In genomic region chr10:60810437-60811182, GRCh38 we compare ENCODE assay signal across 10 cellular contexts. TPM values are rescaled to one million over a fixed set of nuclear protein-coding genes. Genes with fewer than 3 reads are reported as not detected.
DNase-seq lines count a peak whose midpoint lies in the region; ATAC-seq, FAIRE-seq and TF ChIP-seq lines count a peak whose summit lies in the region.
"Had no signal": no experiment of that assay in that cellular context is flagged by ENCODE, and none has a peak within 500 bp of the region (broad histone marks: within the 10 kb centered on the region; RNA-seq: fewer than 3 reads in every experiment).

No MANE protein-coding gene starts in this region.

- no peak for TF ChIP-seq POLR2A in A549 (IDR thresholded peaks at IDR 0.05; ENCODE audit: low read length)

- no peak for TF ChIP-seq RAD21 in A549 (conservative IDR thresholded peaks at IDR 0.05 in 1 of 2, IDR thresholded peaks at IDR 0.05 in 1 of 2)

- CTCF ChIA-PET in A549 (lab: Yijun Ruan, JAX): interaction anchor here (1.1 to 1.5 kb wide), 4 partner anchors 13 to 473 kb away, joined by 3 to 4 read pairs (median 3); no protein-coding TSS in a partner anchor

- ATAC-seq in A549: peak; percentile 38 to 39; a peak in 2 of 6 replicates
- ATAC-seq in HG03135 (IDR thresholded peaks at IDR 0.05; ENCODE audit: unreplicated experiment): no peak

- H3K4me2 ChIP-seq in A549: no peak overlapping the region

- H3K9me3 ChIP-seq in A549: no peaks in the 10 kb centered on the region

- H3K4me3 ChIP-seq in A549 (no peak overlapping the region), fibroblast of pulmonary artery (replicated peaks; ENCODE audit: low read depth, low read length) (no peak overlapping the region)

- no peak for TF ChIP-seq CTCF in A549 (IDR thresholded peaks at IDR 0.05)
- TF ChIP-seq CTCF in fibroblast of pulmonary artery (IDR thresholded peaks at IDR 0.05; ENCODE audit: low read length, missing control alignments): no peak

- POLR2A ChIA-PET in A549 (lab: Yijun Ruan, JAX): no interaction called here

- no peak for FAIRE-seq in A549 (lab: Jason Lieb, UNC)
- FAIRE-seq: colon, H1 had no signal

- no peak for TF ChIP-seq EP300 in A549 (IDR thresholded peaks at IDR 0.05)

- peaks cover 15% of the 10 kb centered on the region; the same call in 1 of the 3 replicates for H3K4me1 ChIP-seq in A549

- WGBS in A549 (ENCODE audit: missing lambda C conversion rate): 90% methylated on average over 4 of the region's 4 CpGs

- peak in 1 of 2 experiments; percentile 9 for DNase-seq in A549 (ENCODE audit: low read depth in 1 of 2, low spot score in 1 of 2)
- DNase-seq in NCI-H69 (lab: John Stamatoyannopoulos, UW): peak; percentile 5
- peak; percentile 85 for DNase-seq in fibroblast of pulmonary artery (ENCODE audit: low read depth)
- DNase-seq in myocyte (ENCODE audit: low read depth): peak; percentile 90
- no peak for DNase-seq in cerebellum (ENCODE audit: low spot score)
- DNase-seq in ecto neural progenitor cell (ENCODE audit: low spot score): no peak
- DNase-seq in Kasumi-1 (lab: John Stamatoyannopoulos, UW): no peak

- 0 out of 6 replicates have a peak overlapping the region, but pooled peaks of 1 of the 2 experiments have one; percentile 36 for H3K27ac ChIP-seq in A549

TF ChIP-seq in A549, 52 proteins besides CTCF, POLR2A, EP300 and RAD21:
- TF ChIP-seq FOXS1 (CRISPR knock-in tag; IDR thresholded peaks at IDR 0.05) (no peak), RARB (CRISPR knock-in tag; IDR thresholded peaks at IDR 0.05) (no peak), RFX5 (IDR thresholded peaks at IDR 0.05) (no peak), BCL3 (IDR thresholded peaks at IDR 0.05) (no peak), HDAC2 (IDR thresholded peaks at IDR 0.05) (no peak), CEBPB (IDR thresholded peaks at IDR 0.05) (no peak), CBX8 (IDR thresholded peaks at IDR 0.05) (no peak), POLR2AphosphoS2 (conservative IDR thresholded peaks at IDR 0.05; ENCODE audit: low read length) (no peak), HES2 (IDR thresholded peaks at IDR 0.05) (no peak)

RNA-seq across cellular contexts. Expression of gene CDK1, which starts 32.3 kb away (rescaled TPM):
- polyA plus RNA-seq in A549 (2011; rRNA removed) (82.3 and 109 TPM in 2 replicates), A549 (2017; fragmentation: RNase III; extraction: RNeasy Plus Mini Kit Qiagen cat#74134 plus additional on column Dnase treatment) (87.1 to 105 TPM (median 97.1 TPM) in 3 replicates)
- polyA plus RNA-seq in A549 (2012; cell fraction: cytosol; rRNA removed): 35.7 and 39.1 TPM in 2 replicates
- 22.5 and 34.1 TPM in 2 replicates for polyA plus RNA-seq in A549 (2012; cell fraction: nucleus; rRNA removed)
- 10.4 and 11.0 TPM in 2 replicates for polyA minus RNA-seq in A549 (2011; rRNA and poly(A)+ RNA removed)
- total RNA-seq in myocyte (3.1 and 5.1 TPM in 2 replicates), cerebellum (46.9 TPM)
- polyA plus RNA-seq in myocyte (2012): 0.43 TPM

Comparison
In these comparisons a context has a peak if more than half of its experiments do, and no peak if none do; other contexts are left out.
1. DNase-seq: peak in NCI-H69 (single experiment), fibroblast of pulmonary artery (single experiment) and myocyte (single experiment); none in cerebellum (single experiment), ecto neural progenitor cell (single experiment) and Kasumi-1 (0 of 2).